ENCODE assay signal across 12 cellular contexts in the genomic region with DNA sequence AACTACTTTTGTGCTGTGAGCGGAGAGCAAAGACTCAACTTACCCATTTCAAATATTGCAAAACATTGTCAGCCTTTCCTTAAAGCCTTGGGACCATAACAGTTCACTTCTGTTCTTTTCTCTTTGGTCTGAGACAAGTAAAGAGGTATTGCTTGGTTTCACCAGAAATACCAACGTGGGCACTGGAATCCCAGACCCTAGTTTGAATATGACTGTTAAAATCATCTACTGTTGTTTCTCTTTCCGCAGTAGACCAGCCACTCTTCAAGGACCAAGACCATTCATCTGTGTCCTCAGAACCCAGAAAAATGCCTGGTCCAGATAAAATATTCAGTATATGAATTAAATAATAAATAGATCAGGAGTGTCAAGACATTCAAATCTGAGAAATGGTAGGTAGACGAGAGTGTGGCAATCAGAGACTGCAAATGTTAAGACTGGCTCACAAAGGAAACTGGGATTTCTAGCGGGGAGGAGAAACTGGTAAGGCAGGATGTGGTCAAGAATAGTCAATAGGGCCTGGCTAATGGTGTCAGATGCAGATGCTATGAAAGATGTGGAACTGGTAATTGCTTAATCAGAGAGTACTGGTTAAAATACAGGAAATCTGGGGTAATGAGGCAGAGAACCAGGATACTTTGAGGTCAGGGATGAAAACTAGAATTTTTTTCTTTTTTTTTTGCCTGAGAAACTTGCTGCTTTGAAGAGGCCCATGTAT.
DNase-seq lines count a peak whose midpoint lies in the region; ATAC-seq, FAIRE-seq and TF ChIP-seq lines count a peak whose summit lies in the region.
"Had no signal": no experiment of that assay in that cellular context is flagged by ENCODE, and none has a peak within 500 bp of the region (broad histone marks: within the 10 kb centered on the region; RNA-seq: fewer than 3 reads in every experiment).

No MANE protein-coding gene starts in this region.

- H3K36me3 ChIP-seq in GM12878 (ENCODE audit: control insufficient read depth in 2 of 2, insufficient read depth in 2 of 2, low read length in 1 of 2), result no peaks in the 10 kb centered on the region

- CTCF ChIA-PET in GM12878 (lab: Yijun Ruan, JAX), result interaction anchor here (0.6 kb wide), 1 partner anchor 39 kb away, joined by 3 read pairs; no protein-coding TSS in a partner anchor

- 27% methylated on average over 5 of the region's 5 CpGs for WGBS in GM12878 (ENCODE audit: insufficient coverage, insufficient replicate concordance, low lambda C conversion rate, missing lambda C conversion rate)

- no peaks in the 10 kb centered on the region for H3K9me3 ChIP-seq in GM12878 (replicated peaks; ENCODE audit: control insufficient read depth, insufficient read depth, low read length)

- H3K27me3 Mint-ChIP-seq in naive thymus-derived CD8-positive, alpha-beta T cell, result peaks cover 3 to 16% (median 14%) of the 10 kb centered on the region in 5 donors

- H3K36me3 Mint-ChIP-seq in naive thymus-derived CD8-positive, alpha-beta T cell, result peaks cover 0 to 3% (median 0%) of the 10 kb centered on the region in 3 donors
- H3K36me3 Mint-ChIP-seq: activated naive CD8-positive, alpha-beta T cell had no signal

- RAD21 ChIA-PET in GM12878 (lab: Charles Lee; ENCODE audit: unreplicated experiment), result no interaction called here

- POLR2A ChIA-PET in GM12878 (lab: Charles Lee), result no interaction called here
- POLR2A ChIA-PET in naive thymus-derived CD8-positive, alpha-beta T cell (lab: Charles Lee), result no interaction called here

- in situ Hi-C loops in GM12878 (cut with MboI), result no loop called here

- H3K9me3 Mint-ChIP-seq in naive thymus-derived CD8-positive, alpha-beta T cell, result peaks cover 0 to 8% (median 3%) of the 10 kb centered on the region in 9 donors

- TF ChIP-seq EP300 in GM12878 (IDR thresholded peaks at IDR 0.05; ENCODE audit: borderline replicate concordance in 1 of 2, control insufficient read depth in 1 of 2, low read depth in 2 of 2, low read length in 2 of 2), result no peak

- H3K27me3 ChIP-seq in GM12878 (replicated peaks in 1 of 2; ENCODE audit: control insufficient read depth in 2 of 2, insufficient read depth in 2 of 2, low read length in 1 of 2), result no peaks in the 10 kb centered on the region

- TF ChIP-seq CTCF in GM10266 (IDR thresholded peaks at IDR 0.05; ENCODE audit: control insufficient read depth, insufficient read depth, low read depth, missing control alignments), result no peak
- TF ChIP-seq CTCF in GM20000 (IDR thresholded peaks at IDR 0.05; ENCODE audit: extremely low read depth, missing control alignments), result no peak
- TF ChIP-seq CTCF in GM12878 (IDR thresholded peaks at IDR 0.05 in 2 of 3, conservative IDR thresholded peaks at IDR 0.05 in 1 of 3; ENCODE audit: control insufficient read depth in 2 of 3, extremely low read depth in 1 of 3, insufficient read depth in 1 of 3, low read depth in 3 of 3, low read length in 3 of 3), result no peak

- peaks cover 0 to 3% (median 0%) of the 10 kb centered on the region in 4 donors for H3K4me1 Mint-ChIP-seq in naive thymus-derived CD8-positive, alpha-beta T cell

- no peak for TF ChIP-seq RAD21 in GM12878 (IDR thresholded peaks at IDR 0.05; ENCODE audit: insufficient read depth, low read depth, low read length)

- no TSS peak for BruUV-seq in GM12878 (replicated peaks; lab: Mats Ljungman, UMichigan)

- H3K4me3 ChIP-seq in GM12878, result no peak overlapping the region

- H3K4me2 ChIP-seq in GM12878 (ENCODE audit: control insufficient read depth, insufficient read depth), result peak overlapping the region; percentile 13; the same call in 1 of the 2 replicates

- H3K4me1 ChIP-seq in GM12878 (ENCODE audit: control insufficient read depth, insufficient read depth, low read length), result peaks cover 15% of the 10 kb centered on the region

- H3K79me2 ChIP-seq in GM12878 (ENCODE audit: control insufficient read depth, insufficient read depth, low read length), result no peaks in the 10 kb centered on the region

- H3K4me3 Mint-ChIP-seq in naive thymus-derived CD8-positive, alpha-beta T cell, result no peak overlapping the region
- H3K4me3 Mint-ChIP-seq: activated naive CD8-positive, alpha-beta T cell; T-helper 1 cell treated with Interleukin-12 subunit alpha and Interleukin-12 subunit beta and Interleukin-4 antibody, amounts not matched to agents 30 μg/mL and 1 μg/mL, for 36 hours had no signal

- peak; percentile 39 for DNase-seq in GM10266 (ENCODE audit: extremely low spot score)
- peak; percentile 42 for DNase-seq in GM20000 (ENCODE audit: low spot score)
- DNase-seq in GM12878 (ENCODE audit: low read depth, low spot score), result peak; percentile 69
- DNase-seq in NCI-H82 (lab: John Stamatoyannopoulos, UW), result no peak
- no peak for DNase-seq in activated CD4-positive, alpha-beta T cell treated with anti-CD3 and anti-CD28 coated beads for 1 hour
- DNase-seq in naive thymus-derived CD8-positive, alpha-beta T cell, result no peak
- DNase-seq in posterior vena cava (ENCODE audit: low spot score), result no peak
- DNase-seq: DMS79 treated with DMSO at 0.1 percent for 48 hours, IMR-90 had no signal

- no peak for TF ChIP-seq POLR2A in GM12878 (IDR thresholded peaks at IDR 0.05; ENCODE audit: low read depth, low read length)

- no peak overlapping the region for H3K9ac ChIP-seq in GM12878 (ENCODE audit: control insufficient read depth, insufficient read depth, low read length)

- FAIRE-seq in GM12878 (lab: Jason Lieb, UNC), result peak; percentile 83

- intact Hi-C loops in GM12878 (cut with micrococcal nuclease; ENCODE audit: unreplicated experiment), result no loop called here
- intact Hi-C loops in posterior vena cava (cut with DNase I), result no loop called here

- no peak overlapping the region for H3K27ac Mint-ChIP-seq in naive thymus-derived CD8-positive, alpha-beta T cell
- H3K27ac Mint-ChIP-seq: activated naive CD8-positive, alpha-beta T cell; T-helper 1 cell treated with Interleukin-12 subunit alpha and Interleukin-12 subunit beta and Interleukin-4 antibody, amounts not matched to agents 30 μg/mL and 1 μg/mL, for 36 hours had no signal

- peak; percentile 86 for ATAC-seq in HG03354 (IDR thresholded peaks at IDR 0.05; ENCODE audit: poor library complexity, severe bottlenecking, unreplicated experiment)
- peak; percentile 93 for ATAC-seq in GM12878
- no peak for ATAC-seq in naive thymus-derived CD8-positive, alpha-beta T cell

- H3K27ac ChIP-seq in GM12878 (ENCODE audit: control insufficient read depth, insufficient read depth), result no peak overlapping the region; the same call in 1 of the 2 replicates

- H4K20me1 ChIP-seq in GM12878 (ENCODE audit: control insufficient read depth, insufficient read depth), result no peaks in the 10 kb centered on the region

- SMC1A ChIA-PET in GM12878 (lab: Charles Lee; ENCODE audit: uncharacterized antibody, unreplicated experiment), result no interaction called here

- H2AFZ ChIP-seq in GM12878 (ENCODE audit: control insufficient read depth, low read depth, low read length), result no peak overlapping the region; the same call in 1 of the 2 replicates

TF ChIP-seq in GM12878, 131 proteins besides CTCF, POLR2A, EP300 and RAD21 (continues in another document):
- TF ChIP-seq NFIC (IDR thresholded peaks at IDR 0.05; ENCODE audit: low read depth, low read length) (0 out of 2 replicates have a peak, but pooled peaks have one; percentile 23), RUNX3 (IDR thresholded peaks at IDR 0.05; ENCODE audit: low read length) (peak; percentile 84), DPF2 (IDR thresholded peaks at IDR 0.05) (no peak), FOXM1 (IDR thresholded peaks at IDR 0.05; ENCODE audit: low read depth, low read length) (no peak), RCOR1 (conservative IDR thresholded peaks at IDR 0.05; ENCODE audit: low read depth, low read length) (no peak), IKZF1 (conservative IDR thresholded peaks at IDR 0.05) (peak; percentile 29; the same call in 1 of the 2 replicates), BCL11A (IDR thresholded peaks at IDR 0.05; ENCODE audit: low read depth, low read length) (peak; percentile 32; the same call in 1 of the 2 replicates), IKZF2 (IDR thresholded peaks at IDR 0.05) (peak; percentile 28 to 56; a peak in 3 of 4 replicates), HDGF (IDR thresholded peaks at IDR 0.05) (no peak)
- TF ChIP-seq, protein P1, sequence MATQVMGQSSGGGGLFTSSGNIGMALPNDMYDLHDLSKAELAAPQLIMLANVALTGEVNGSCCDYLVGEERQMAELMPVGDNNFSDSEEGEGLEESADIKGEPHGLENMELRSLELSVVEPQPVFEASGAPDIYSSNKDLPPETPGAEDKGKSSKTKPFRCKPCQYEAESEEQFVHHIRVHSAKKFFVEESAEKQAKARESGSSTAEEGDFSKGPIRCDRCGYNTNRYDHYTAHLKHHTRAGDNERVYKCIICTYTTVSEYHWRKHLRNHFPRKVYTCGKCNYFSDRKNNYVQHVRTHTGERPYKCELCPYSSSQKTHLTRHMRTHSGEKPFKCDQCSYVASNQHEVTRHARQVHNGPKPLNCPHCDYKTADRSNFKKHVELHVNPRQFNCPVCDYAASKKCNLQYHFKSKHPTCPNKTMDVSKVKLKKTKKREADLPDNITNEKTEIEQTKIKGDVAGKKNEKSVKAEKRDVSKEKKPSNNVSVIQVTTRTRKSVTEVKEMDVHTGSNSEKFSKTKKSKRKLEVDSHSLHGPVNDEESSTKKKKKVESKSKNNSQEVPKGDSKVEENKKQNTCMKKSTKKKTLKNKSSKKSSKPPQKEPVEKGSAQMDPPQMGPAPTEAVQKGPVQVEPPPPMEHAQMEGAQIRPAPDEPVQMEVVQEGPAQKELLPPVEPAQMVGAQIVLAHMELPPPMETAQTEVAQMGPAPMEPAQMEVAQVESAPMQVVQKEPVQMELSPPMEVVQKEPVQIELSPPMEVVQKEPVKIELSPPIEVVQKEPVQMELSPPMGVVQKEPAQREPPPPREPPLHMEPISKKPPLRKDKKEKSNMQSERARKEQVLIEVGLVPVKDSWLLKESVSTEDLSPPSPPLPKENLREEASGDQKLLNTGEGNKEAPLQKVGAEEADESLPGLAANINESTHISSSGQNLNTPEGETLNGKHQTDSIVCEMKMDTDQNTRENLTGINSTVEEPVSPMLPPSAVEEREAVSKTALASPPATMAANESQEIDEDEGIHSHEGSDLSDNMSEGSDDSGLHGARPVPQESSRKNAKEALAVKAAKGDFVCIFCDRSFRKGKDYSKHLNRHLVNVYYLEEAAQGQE (IDR thresholded peaks at IDR 0.05; ENCODE audit: low read depth, low read length), result no peak

Comparison
In these comparisons a context has a peak if more than half of its experiments do, and no peak if none do; other contexts are left out.
1. DNase-seq: peak in GM10266 (single experiment), GM20000 (single experiment) and GM12878 (single experiment); none in NCI-H82 (single experiment), activated CD4-positive, alpha-beta T cell treated with anti-CD3 and anti-CD28 coated beads for 1 hour (single experiment), naive thymus-derived CD8-positive, alpha-beta T cell (0 of 10) and posterior vena cava (single experiment).
2. ATAC-seq: peak in HG03354 (single experiment) and GM12878 (single experiment); none in naive thymus-derived CD8-positive, alpha-beta T cell (0 of 2).